Comparison of ENCODE assay signal across 14 cellular contexts in genomic region chr14:71554323-71554722, GRCh38.
DNase-seq lines count a peak whose midpoint lies in the region; ATAC-seq lines count a peak whose summit lies in the region.
"Had no signal": no experiment of that assay in that cellular context is flagged by ENCODE, and none has a peak within 500 bp of the region (broad histone marks: within the 10 kb centered on the region; RNA-seq: fewer than 3 reads in every experiment).

No MANE protein-coding gene starts in this region.

- peaks cover 56% of the 10 kb centered on the region for H3K4me1 Mint-ChIP-seq in activated CD8-positive, alpha-beta memory T cell treated with anti-CD3 and anti-CD28 coated beads, Interleukin-2, amount 10 ng/mL, durations not matched to agents 7 days and 5 days
- peaks cover 58% of the 10 kb centered on the region for H3K4me1 Mint-ChIP-seq in activated CD4-positive, alpha-beta memory T cell treated with anti-CD3 and anti-CD28 coated beads, Interleukin-2, amount 10 ng/mL, durations not matched to agents 7 days and 5 days
- H3K4me1 Mint-ChIP-seq in natural killer cell treated with Interleukin-12 subunit alpha and Interleukin-12 subunit beta and Interleukin-15 and Interleukin-18, amount 100 ng/mL, for 72 hours (ENCODE audit: low read depth in 2 of 2), result peaks cover 36 to 65% of the 10 kb centered on the region in 2 donors

- no peak for DNase-seq in activated CD8-positive, alpha-beta memory T cell treated with anti-CD3 and anti-CD28 coated beads, Interleukin-2, amount 10 ng/mL, durations not matched to agents 7 days and 5 days
- DNase-seq in activated CD8-positive, alpha-beta memory T cell treated with anti-CD3 and anti-CD28 coated beads, Interleukin-2, amount 50 U/mL, for 48 hours, result no peak
- DNase-seq in activated CD4-positive, alpha-beta memory T cell treated with anti-CD3 and anti-CD28 coated beads, Interleukin-2, amount 10 ng/mL, durations not matched to agents 7 days and 5 days, result no peak
- DNase-seq in natural killer cell treated with Interleukin-12 subunit alpha and Interleukin-12 subunit beta and Interleukin-15 and Interleukin-18, amount 100 ng/mL, for 72 hours (ENCODE audit: low spot score), result no peak
- no peak for DNase-seq in Kasumi-1 (lab: John Stamatoyannopoulos, UW)
- DNase-seq in DMS153 treated with DMSO at 0.1 percent for 48 hours (lab: John Stamatoyannopoulos, UW; ENCODE audit: unreplicated experiment), result no peak
- DNase-seq: EL, GOT3, NCI-H2081 treated with DMSO at 0.1 percent for 48 hours, T1000 had no signal

- H3K4me3 Mint-ChIP-seq in activated CD8-positive, alpha-beta memory T cell treated with anti-CD3 and anti-CD28 coated beads, Interleukin-2, amount 10 ng/mL, durations not matched to agents 7 days and 5 days, result peak overlapping the region; percentile 11
- H3K4me3 Mint-ChIP-seq in activated CD4-positive, alpha-beta memory T cell treated with anti-CD3 and anti-CD28 coated beads, Interleukin-2, amount 10 ng/mL, durations not matched to agents 7 days and 5 days, result no peak overlapping the region
- peak overlapping the region; percentile 84 for H3K4me3 Mint-ChIP-seq in natural killer cell treated with Interleukin-12 subunit alpha and Interleukin-12 subunit beta and Interleukin-15 and Interleukin-18, amount 100 ng/mL, for 72 hours
- H3K4me3 Mint-ChIP-seq: type B pancreatic cell had no signal

- CTCF ChIA-PET in activated CD8-positive, alpha-beta memory T cell treated with anti-CD3 and anti-CD28 coated beads, Interleukin-2, amount 10 ng/mL, durations not matched to agents 7 days and 5 days (lab: Charles Lee), result interaction anchor here (0.5 to 1.6 kb wide), 4 partner anchors 10 to 412 kb away, joined by 3 to 6 read pairs (median 4); no protein-coding TSS in a partner anchor
- CTCF ChIA-PET in activated CD4-positive, alpha-beta memory T cell treated with anti-CD3 and anti-CD28 coated beads, Interleukin-2, amount 10 ng/mL, durations not matched to agents 7 days and 5 days (lab: Charles Lee), result interaction anchor here (1.1 to 1.2 kb wide), 2 partner anchors 15 to 412 kb away, joined by 3 to 4 read pairs; no protein-coding TSS in a partner anchor

- H3K9me3 Mint-ChIP-seq in activated CD8-positive, alpha-beta memory T cell treated with anti-CD3 and anti-CD28 coated beads, Interleukin-2, amount 10 ng/mL, durations not matched to agents 7 days and 5 days (ENCODE audit: low read depth), result no peaks in the 10 kb centered on the region
- no peaks in the 10 kb centered on the region for H3K9me3 Mint-ChIP-seq in activated CD4-positive, alpha-beta memory T cell treated with anti-CD3 and anti-CD28 coated beads, Interleukin-2, amount 10 ng/mL, durations not matched to agents 7 days and 5 days
- H3K9me3 Mint-ChIP-seq in natural killer cell treated with Interleukin-12 subunit alpha and Interleukin-12 subunit beta and Interleukin-15 and Interleukin-18, amount 100 ng/mL, for 72 hours, result no peaks in the 10 kb centered on the region

- POLR2A ChIA-PET in activated CD4-positive, alpha-beta memory T cell treated with anti-CD3 and anti-CD28 coated beads, Interleukin-2, amount 10 ng/mL, durations not matched to agents 7 days and 5 days (lab: Charles Lee), result interaction anchor here (0.9 to 2.8 kb wide), 8 partner anchors 13 to 412 kb away, joined by 3 to 14 read pairs (median 3); partner anchors contain the start of gene SIPA1L1

- peaks cover 10% of the 10 kb centered on the region for H3K36me3 Mint-ChIP-seq in activated CD8-positive, alpha-beta memory T cell treated with anti-CD3 and anti-CD28 coated beads, Interleukin-2, amount 10 ng/mL, durations not matched to agents 7 days and 5 days
- H3K36me3 Mint-ChIP-seq in activated CD4-positive, alpha-beta memory T cell treated with anti-CD3 and anti-CD28 coated beads, Interleukin-2, amount 10 ng/mL, durations not matched to agents 7 days and 5 days (ENCODE audit: low read depth), result peaks cover 13% of the 10 kb centered on the region
- no peaks in the 10 kb centered on the region for H3K36me3 Mint-ChIP-seq in natural killer cell treated with Interleukin-12 subunit alpha and Interleukin-12 subunit beta and Interleukin-15 and Interleukin-18, amount 100 ng/mL, for 72 hours
- H3K36me3 Mint-ChIP-seq: type B pancreatic cell had no signal

- peak overlapping the region; percentile 56 for H3K27ac Mint-ChIP-seq in activated CD8-positive, alpha-beta memory T cell treated with anti-CD3 and anti-CD28 coated beads, Interleukin-2, amount 10 ng/mL, durations not matched to agents 7 days and 5 days
- H3K27ac Mint-ChIP-seq in activated CD4-positive, alpha-beta memory T cell treated with anti-CD3 and anti-CD28 coated beads, Interleukin-2, amount 10 ng/mL, durations not matched to agents 7 days and 5 days, result peak overlapping the region; percentile 28
- peak overlapping the region; percentile 93 to 98 for H3K27ac Mint-ChIP-seq in natural killer cell treated with Interleukin-12 subunit alpha and Interleukin-12 subunit beta and Interleukin-15 and Interleukin-18, amount 100 ng/mL, for 72 hours

- no peaks in the 10 kb centered on the region for H3K27me3 Mint-ChIP-seq in activated CD8-positive, alpha-beta memory T cell treated with anti-CD3 and anti-CD28 coated beads, Interleukin-2, amount 10 ng/mL, durations not matched to agents 7 days and 5 days
- H3K27me3 Mint-ChIP-seq in activated CD4-positive, alpha-beta memory T cell treated with anti-CD3 and anti-CD28 coated beads, Interleukin-2, amount 10 ng/mL, durations not matched to agents 7 days and 5 days, result no peaks in the 10 kb centered on the region
- H3K27me3 Mint-ChIP-seq in natural killer cell treated with Interleukin-12 subunit alpha and Interleukin-12 subunit beta and Interleukin-15 and Interleukin-18, amount 100 ng/mL, for 72 hours, result no peaks in the 10 kb centered on the region
- H3K27me3 Mint-ChIP-seq: type B pancreatic cell had no signal

- no peak for ATAC-seq in activated CD8-positive, alpha-beta memory T cell treated with anti-CD3 and anti-CD28 coated beads, Interleukin-2, amount 10 ng/mL, durations not matched to agents 7 days and 5 days
- ATAC-seq in GM21576 (IDR thresholded peaks at IDR 0.05; ENCODE audit: unreplicated experiment) (peak; percentile 35), HG02884 (IDR thresholded peaks at IDR 0.05; ENCODE audit: unreplicated experiment) (no peak)
- no peak for ATAC-seq in natural killer cell treated with Interleukin-12 subunit alpha and Interleukin-12 subunit beta and Interleukin-15 and Interleukin-18, amount 100 ng/mL, for 72 hours
- ATAC-seq: K562 had no signal

Comparison
In these comparisons a context has a peak if more than half of its experiments do, and no peak if none do; other contexts are left out.
1. H3K27ac Mint-ChIP-seq: peak in every context shown above with its lines; median percentile 96 in natural killer cell treated with Interleukin-12 subunit alpha and Interleukin-12 subunit beta and Interleukin-15 and Interleukin-18, amount 100 ng/mL, for 72 hours; 56 in activated CD8-positive, alpha-beta memory T cell treated with anti-CD3 and anti-CD28 coated beads, Interleukin-2, amount 10 ng/mL, durations not matched to agents 7 days and 5 days; 28 in activated CD4-positive, alpha-beta memory T cell treated with anti-CD3 and anti-CD28 coated beads, Interleukin-2, amount 10 ng/mL, durations not matched to agents 7 days and 5 days.